9 cellular contexts compared by ENCODE assay signal in the genomic region with DNA sequence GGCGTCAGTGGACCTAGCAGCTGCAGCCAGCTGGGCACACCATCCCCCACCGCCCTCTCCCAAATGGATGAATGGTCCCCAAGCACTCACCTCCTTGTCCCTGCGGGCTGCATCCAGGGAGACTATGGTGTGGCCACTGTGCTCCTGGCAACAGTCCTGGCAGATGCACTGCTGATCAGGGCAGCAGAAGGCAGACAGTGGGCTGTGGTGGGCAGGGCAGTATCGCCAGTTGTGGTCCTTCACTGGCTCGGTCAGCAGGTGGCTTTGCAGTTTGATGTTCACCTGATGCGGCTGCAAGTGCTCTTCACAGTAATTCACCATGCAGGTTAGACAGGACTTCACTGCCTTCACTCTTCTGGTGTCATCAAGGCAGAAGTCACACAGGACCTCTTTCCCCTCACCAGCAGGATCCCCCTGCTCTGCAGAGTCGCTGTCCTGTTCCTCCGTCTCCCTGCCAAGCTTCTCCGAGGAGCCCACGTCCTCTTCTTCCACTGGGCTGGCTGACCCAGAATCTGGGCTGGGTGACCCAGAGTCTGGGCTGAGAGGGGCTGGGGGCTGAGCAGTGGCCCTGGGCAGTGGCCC. TPM values are rescaled to one million over a fixed set of nuclear protein-coding genes. Genes with fewer than 3 reads are reported as not detected.
DNase-seq lines count a peak whose midpoint lies in the region; ATAC-seq and TF ChIP-seq lines count a peak whose summit lies in the region.
"Had no signal": no experiment of that assay in that cellular context is flagged by ENCODE, and none has a peak within 500 bp of the region (broad histone marks: within the 10 kb centered on the region; RNA-seq: fewer than 3 reads in every experiment).

No MANE protein-coding gene starts in this region.

- H3K36me3 ChIP-seq in esophagus (ENCODE audit: control insufficient read depth in 2 of 2, insufficient read depth in 2 of 2, low read length in 1 of 2) = no peaks in the 10 kb centered on the region
- no peaks in the 10 kb centered on the region for H3K36me3 ChIP-seq in body of pancreas (replicated peaks in 1 of 2; ENCODE audit: insufficient read depth in 1 of 2, low read depth in 2 of 2)

- 20 to 34% methylated on average over 10 of the region's 10 CpGs for WGBS in esophagus, 2 donors
- WGBS in body of pancreas, 2 donors = 75 to 81% methylated on average over 9 to 10 of the region's 10 CpGs

- H3K27me3 ChIP-seq in esophagus (ENCODE audit: control insufficient read depth in 1 of 2, insufficient read depth in 2 of 2, low read length in 2 of 2) = no peaks in the 10 kb centered on the region
- no peaks in the 10 kb centered on the region for H3K27me3 ChIP-seq in body of pancreas

- TF ChIP-seq CTCF in body of pancreas (IDR thresholded peaks at IDR 0.05) = no peak

- H3K9me3 ChIP-seq in esophagus (ENCODE audit: control insufficient read depth in 2 of 2, insufficient read depth in 1 of 2, low read depth in 1 of 2, low read length in 1 of 2) (no peaks in the 10 kb centered on the region), body of pancreas (no peaks in the 10 kb centered on the region)

- ATAC-seq in GM21737 (IDR thresholded peaks at IDR 0.05; ENCODE audit: unreplicated experiment) (no peak), body of pancreas (no peak)

- intact Hi-C loops in body of pancreas (cut with DNase I) = no loop called here

- H3K4me1 ChIP-seq in esophagus (ENCODE audit: control insufficient read depth in 2 of 2, insufficient read depth in 2 of 2, low read length in 1 of 2) (peaks cover 0 to 9% of the 10 kb centered on the region in 2 donors), body of pancreas (peaks cover 34% of the 10 kb centered on the region)

- H3K27ac ChIP-seq in esophagus (ENCODE audit: low read depth in 2 of 2, low read length in 1 of 2) (peak overlapping the region; percentile 95 to 99), body of pancreas (peak overlapping the region in 1 of 4 donors; percentile 4)

- H3K4me3 ChIP-seq in esophagus (ENCODE audit: low read depth in 1 of 2, low read length in 2 of 2) = peak overlapping the region; percentile 71 to 87
- H3K4me3 ChIP-seq in body of pancreas = no peak overlapping the region

- TF ChIP-seq POLR2A in body of pancreas (IDR thresholded peaks at IDR 0.05) = no peak

- DNase-seq in DMS53 (lab: John Stamatoyannopoulos, UW) (peak; percentile 86), NCI-H69 (lab: John Stamatoyannopoulos, UW) (peak; percentile 59), pons (ENCODE audit: low spot score) (peak; percentile 43), NAMALWA (ENCODE audit: low spot score) (no peak), NCI-H82 (lab: John Stamatoyannopoulos, UW) (no peak), body of pancreas (no peak)
- DNase-seq: activated naive CD4-positive, alpha-beta T cell had no signal

RNA-seq across cellular contexts. Expression of gene FBXW10B, which starts 31.6 kb away (rescaled TPM):
- 10 to 100 TPM in 1 of 2 donors, 1 to 10 TPM in 1; 9.1 to 13.9 TPM for polyA plus RNA-seq in esophagus
- total RNA-seq in body of pancreas = not detected

RNA-seq across cellular contexts. Expression of gene TRIM16, which starts 33.0 kb away (rescaled TPM):
- polyA plus RNA-seq in esophagus = 100 to 1,000 TPM in 1 of 2 donors, 10 to 100 TPM in 1; 72.2 to 140 TPM
- 10 to 100 TPM in 1 of 2 donors, 1 to 10 TPM in 1; 4.9 to 34.6 TPM for total RNA-seq in body of pancreas

RNA-seq across cellular contexts. Expression of gene ZNF286A, which starts 48.5 kb away (rescaled TPM):
- 1 to 10 TPM; 5.4 to 5.8 TPM for polyA plus RNA-seq in esophagus
- 10 to 100 TPM in 1 of 2 donors, 1 to 10 TPM in 1; 4.7 to 14.5 TPM for total RNA-seq in body of pancreas

Comparison
In these comparisons a context has a peak if more than half of its experiments do, and no peak if none do; other contexts are left out.
1. DNase-seq: peak in DMS53 (single experiment), NCI-H69 (single experiment) and pons (single experiment); none in NAMALWA (single experiment), NCI-H82 (single experiment) and body of pancreas (0 of 4).
2. H3K4me3 ChIP-seq: peak in esophagus (2 of 2); none in body of pancreas (0 of 2).